ENCODE assay signal across 12 cellular contexts in genomic region chr5:17204133-17204489, GRCh38.
"Had no signal": no experiment of that assay in that cellular context is flagged by ENCODE, and none has a peak within 500 bp of the region (broad histone marks: within the 10 kb centered on the region; RNA-seq: fewer than 3 reads in every experiment).

No MANE protein-coding gene starts in this region.

- H3K36me3 ChIP-seq: ascending aorta, left lung, thyroid gland, uterus had no signal

- FAIRE-seq: endometrium, frontal cortex had no signal

- H3K27me3 ChIP-seq: ascending aorta, thyroid gland, uterus had no signal

- H3K4me1 ChIP-seq: ascending aorta, left lung, thyroid gland, uterus had no signal

- H3K4me3 ChIP-seq: ascending aorta, coronary artery, left lung, thyroid gland, uterus had no signal

- H3K9me3 ChIP-seq: ascending aorta, left lung, thyroid gland, uterus had no signal

- DNase-seq: activated CD4-positive, alpha-beta T cell treated with anti-CD3 and anti-CD28 coated beads, Interleukin-2, amount 50 U/mL, for 4 hours; activated gamma-delta T cell; left lung; stimulated activated CD4-positive, alpha-beta T cell treated with anti-CD3 and anti-CD28 coated beads, Interleukin-12 subunit alpha, Interleukin-12 subunit beta, amount 100 ng/mL, for 4 hours; stimulated activated CD4-positive, alpha-beta T cell treated with anti-CD3 and anti-CD28 coated beads, Interleukin-1b, Interleukin-23, amount 100 ng/mL, for 48 hours; stimulated activated CD8-positive, alpha-beta memory T cell treated with anti-CD3 and anti-CD28 coated beads, Interleukin-4, amount 100 ng/mL, for 48 hours; uterus had no signal

- H3K27ac ChIP-seq: ascending aorta, coronary artery, left lung, thyroid gland, uterus had no signal
